13 cellular contexts compared by ENCODE assay signal in genomic region chr12:92398565-92399309, GRCh38.
DNase-seq lines count a peak whose midpoint lies in the region; ATAC-seq, FAIRE-seq and TF ChIP-seq lines count a peak whose summit lies in the region.
"Had no signal": no experiment of that assay in that cellular context is flagged by ENCODE, and none has a peak within 500 bp of the region (broad histone marks: within the 10 kb centered on the region; RNA-seq: fewer than 3 reads in every experiment).

No MANE protein-coding gene starts in this region.

- H3K4me3 ChIP-seq in K562: no peak overlapping the region
- H3K4me3 ChIP-seq: coronary artery had no signal

- H3K27ac ChIP-seq in K562 (ENCODE audit: extremely low read depth, low read depth, low read length): no peak overlapping the region
- H3K27ac ChIP-seq: C4-2B, coronary artery, parathyroid adenoma had no signal

- DNase-seq in ELF-1 (ENCODE audit: low read depth, low spot score): peak; percentile 3
- no peak for DNase-seq in K562 (ENCODE audit: extremely low read depth in 1 of 4, low spot score in 3 of 4)
- no peak for DNase-seq in natural killer cell treated with Interleukin-12 subunit alpha and Interleukin-12 subunit beta and Interleukin-15 and Interleukin-18, amount 100 ng/mL, for 72 hours (ENCODE audit: low spot score)
- DNase-seq in amniotic stem cell (lab: John Stamatoyannopoulos, UW): no peak
- DNase-seq in NCI-H446 treated with DMSO at 0.1 percent for 48 hours (lab: John Stamatoyannopoulos, UW): no peak
- DNase-seq: NCI-H187, SHP77 treated with DMSO at 0.1 percent for 48 hours had no signal

- WGBS in K562 (ENCODE audit: insufficient coverage, low coverage, missing lambda C conversion rate): 40% methylated on average over 8 of the region's 8 CpGs

- no TSS peak for BruUV-seq in K562 (replicated peaks; lab: Mats Ljungman, UMichigan)

- no peak for TF ChIP-seq POLR2A in K562 (conservative IDR thresholded peaks at IDR 0.05)

- CTCF ChIA-PET in K562 (lab: Yijun Ruan, JAX; ENCODE audit: low intra/inter-chr PET ratio): no interaction called here

- H3K27ac Mint-ChIP-seq in natural killer cell treated with Interleukin-12 subunit alpha and Interleukin-12 subunit beta and Interleukin-15 and Interleukin-18, amount 100 ng/mL, for 72 hours: peak overlapping the region; percentile 84 to 97

- H4K20me1 ChIP-seq in K562 (replicated peaks; ENCODE audit: control insufficient read depth, insufficient read depth, low read length): no peaks in the 10 kb centered on the region

- no peaks in the 10 kb centered on the region for H3K36me3 ChIP-seq in K562 (ENCODE audit: control insufficient read depth, insufficient read depth, low read length)

- peak; percentile 44 for ATAC-seq in HG03442 (IDR thresholded peaks at IDR 0.05; ENCODE audit: unreplicated experiment)
- 0 out of 3 replicates have a peak, but pooled peaks have one; percentile 25 for ATAC-seq in K562
- peak; percentile 61 to 71 for ATAC-seq in natural killer cell treated with Interleukin-12 subunit alpha and Interleukin-12 subunit beta and Interleukin-15 and Interleukin-18, amount 100 ng/mL, for 72 hours
- ATAC-seq in GM21381 (IDR thresholded peaks at IDR 0.05; ENCODE audit: unreplicated experiment): no peak
- ATAC-seq in esophagus mucosa: no peak

- H3K79me2 ChIP-seq in K562 (ENCODE audit: control insufficient read depth, insufficient read depth, low read length): no peaks in the 10 kb centered on the region
- H3K79me2 ChIP-seq: parathyroid adenoma had no signal

- peaks cover 0 to 31% of the 10 kb centered on the region in 2 experiments; a peak in 4 of 5 replicates for H3K4me1 ChIP-seq in K562 (replicated peaks in 1 of 2; ENCODE audit: control insufficient read depth in 2 of 2, insufficient read depth in 2 of 2, low read length in 2 of 2)

- H3K27me3 Mint-ChIP-seq in natural killer cell treated with Interleukin-12 subunit alpha and Interleukin-12 subunit beta and Interleukin-15 and Interleukin-18, amount 100 ng/mL, for 72 hours: no peaks in the 10 kb centered on the region

- H3K36me3 Mint-ChIP-seq in natural killer cell treated with Interleukin-12 subunit alpha and Interleukin-12 subunit beta and Interleukin-15 and Interleukin-18, amount 100 ng/mL, for 72 hours: peaks cover 12% of the 10 kb centered on the region

- TF ChIP-seq RAD21 in K562 (CRISPR knock-in tag; conservative IDR thresholded peaks at IDR 0.05 in 1 of 2, IDR thresholded peaks at IDR 0.05 in 1 of 2): no peak

- POLR2A ChIA-PET in K562 (lab: Yijun Ruan, JAX): interaction anchor here (0.8 to 1.9 kb wide), 3 partner anchors 10 to 253 kb away, joined by 3 to 4 read pairs (median 4); partner anchors contain the start of gene BTG1

- FAIRE-seq in K562 (lab: Jason Lieb, UNC): no peak

- peaks cover 70 to 72% of the 10 kb centered on the region in 2 donors for H3K4me1 Mint-ChIP-seq in natural killer cell treated with Interleukin-12 subunit alpha and Interleukin-12 subunit beta and Interleukin-15 and Interleukin-18, amount 100 ng/mL, for 72 hours (ENCODE audit: low read depth in 2 of 2)

- TF ChIP-seq EP300 in K562 (IDR thresholded peaks at IDR 0.05; ENCODE audit: low read length): peak; percentile 36; the same call in 1 of the 2 replicates

- peaks cover 6% of the 10 kb centered on the region for H3K9me3 ChIP-seq in K562 (replicated peaks; ENCODE audit: control insufficient read depth, insufficient read depth, low read depth, low read length)

- no peaks in the 10 kb centered on the region for H3K27me3 ChIP-seq in K562 (ENCODE audit: control insufficient read depth in 2 of 2, insufficient read depth in 2 of 2, low read length in 2 of 2)

- in situ Hi-C loops in K562 (cut with MboI): no loop called here

- no peak overlapping the region; the same call in 1 of the 2 replicates for H2AFZ ChIP-seq in K562 (ENCODE audit: low read depth, low read length)
- H2AFZ ChIP-seq: parathyroid adenoma had no signal

- H3K9me3 Mint-ChIP-seq in natural killer cell treated with Interleukin-12 subunit alpha and Interleukin-12 subunit beta and Interleukin-15 and Interleukin-18, amount 100 ng/mL, for 72 hours: peaks cover 2% of the 10 kb centered on the region

- no peak for TF ChIP-seq CTCF in K562 (IDR thresholded peaks at IDR 0.05 in 2 of 3, conservative IDR thresholded peaks at IDR 0.05 in 1 of 3; ENCODE audit: insufficient read depth in 2 of 3, low read depth in 1 of 3, low read length in 3 of 3)

- H3K4me2 ChIP-seq in K562 (ENCODE audit: insufficient read depth, low read length): no peak overlapping the region

- intact Hi-C loops in K562 (cut with micrococcal nuclease): no loop called here

- no peaks in the 10 kb centered on the region for H3K9me1 ChIP-seq in K562 (ENCODE audit: control insufficient read depth, insufficient read depth, low read length)

- no peak overlapping the region; a peak in 1 of 4 replicates for H3K9ac ChIP-seq in K562 (ENCODE audit: insufficient read depth in 1 of 2, low read depth in 2 of 2, low read length in 2 of 2)
- H3K9ac ChIP-seq: parathyroid adenoma had no signal

- peak overlapping the region; percentile 50 for H3K4me3 Mint-ChIP-seq in natural killer cell treated with Interleukin-12 subunit alpha and Interleukin-12 subunit beta and Interleukin-15 and Interleukin-18, amount 100 ng/mL, for 72 hours

TF ChIP-seq in K562, 482 proteins besides CTCF, POLR2A, EP300 and RAD21 (continues in another document):
- TF ChIP-seq KHSRP (IDR thresholded peaks at IDR 0.05): no peak
- TF ChIP-seq PURB (CRISPR knock-in tag; IDR thresholded peaks at IDR 0.05; ENCODE audit: low read depth): no peak
- peak; percentile 62; the same call in 1 of the 2 replicates for TF ChIP-seq TEAD4 (IDR thresholded peaks at IDR 0.05; ENCODE audit: low read length)
- TF ChIP-seq TEAD4 (CRISPR knock-in tag; IDR thresholded peaks at IDR 0.05; ENCODE audit: borderline replicate concordance): no peak
- peak; percentile 89 for TF ChIP-seq MAFG (tag; conservative IDR thresholded peaks at IDR 0.05)
- peak; percentile 93 for TF ChIP-seq CEBPB (tag; IDR thresholded peaks at IDR 0.05)
- TF ChIP-seq, protein P1, sequence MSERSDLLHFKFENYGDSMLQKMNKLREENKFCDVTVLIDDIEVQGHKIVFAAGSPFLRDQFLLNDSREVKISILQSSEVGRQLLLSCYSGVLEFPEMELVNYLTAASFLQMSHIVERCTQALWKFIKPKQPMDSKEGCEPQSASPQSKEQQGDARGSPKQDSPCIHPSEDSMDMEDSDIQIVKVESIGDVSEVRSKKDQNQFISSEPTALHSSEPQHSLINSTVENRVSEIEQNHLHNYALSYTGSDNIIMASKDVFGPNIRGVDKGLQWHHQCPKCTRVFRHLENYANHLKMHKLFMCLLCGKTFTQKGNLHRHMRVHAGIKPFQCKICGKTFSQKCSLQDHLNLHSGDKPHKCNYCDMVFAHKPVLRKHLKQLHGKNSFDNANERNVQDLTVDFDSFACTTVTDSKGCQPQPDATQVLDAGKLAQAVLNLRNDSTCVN (CRISPR knock-in tag; IDR thresholded peaks at IDR 0.05): no peak
- TF ChIP-seq ARID1B (IDR thresholded peaks at IDR 0.05): peak; percentile 36
- peak; percentile 74; the same call in 1 of the 2 replicates for TF ChIP-seq ZNF766 (CRISPR knock-in tag; conservative IDR thresholded peaks at IDR 0.05)
- 0 out of 2 replicates have a peak, but pooled peaks have one; percentile 6 for TF ChIP-seq TAL1 (IDR thresholded peaks at IDR 0.05)
- TF ChIP-seq NFE2 (IDR thresholded peaks at IDR 0.05; ENCODE audit: low read depth): peak; percentile 48; the same call in 1 of the 2 replicates
- TF ChIP-seq, protein P2, sequence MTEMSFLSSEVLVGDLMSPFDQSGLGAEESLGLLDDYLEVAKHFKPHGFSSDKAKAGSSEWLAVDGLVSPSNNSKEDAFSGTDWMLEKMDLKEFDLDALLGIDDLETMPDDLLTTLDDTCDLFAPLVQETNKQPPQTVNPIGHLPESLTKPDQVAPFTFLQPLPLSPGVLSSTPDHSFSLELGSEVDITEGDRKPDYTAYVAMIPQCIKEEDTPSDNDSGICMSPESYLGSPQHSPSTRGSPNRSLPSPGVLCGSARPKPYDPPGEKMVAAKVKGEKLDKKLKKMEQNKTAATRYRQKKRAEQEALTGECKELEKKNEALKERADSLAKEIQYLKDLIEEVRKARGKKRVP (CRISPR knock-in tag; IDR thresholded peaks at IDR 0.05): no peak
- peak in 1 of 2 experiments; percentile 54; a peak in 1 of 4 replicates for TF ChIP-seq RCOR1 (IDR thresholded peaks at IDR 0.05; ENCODE audit: borderline replicate concordance in 1 of 2, low read depth in 2 of 2, low read length in 2 of 2)
- TF ChIP-seq ZFP1 (CRISPR knock-in tag; IDR thresholded peaks at IDR 0.05): no peak
- 0 out of 2 replicates have a peak, but pooled peaks have one; percentile 6 for TF ChIP-seq SOX6 (IDR thresholded peaks at IDR 0.05)
- peak; percentile 41; the same call in 1 of the 2 replicates for TF ChIP-seq C11orf30 (IDR thresholded peaks at IDR 0.05; ENCODE audit: low read depth)
- TF ChIP-seq, protein P3, sequence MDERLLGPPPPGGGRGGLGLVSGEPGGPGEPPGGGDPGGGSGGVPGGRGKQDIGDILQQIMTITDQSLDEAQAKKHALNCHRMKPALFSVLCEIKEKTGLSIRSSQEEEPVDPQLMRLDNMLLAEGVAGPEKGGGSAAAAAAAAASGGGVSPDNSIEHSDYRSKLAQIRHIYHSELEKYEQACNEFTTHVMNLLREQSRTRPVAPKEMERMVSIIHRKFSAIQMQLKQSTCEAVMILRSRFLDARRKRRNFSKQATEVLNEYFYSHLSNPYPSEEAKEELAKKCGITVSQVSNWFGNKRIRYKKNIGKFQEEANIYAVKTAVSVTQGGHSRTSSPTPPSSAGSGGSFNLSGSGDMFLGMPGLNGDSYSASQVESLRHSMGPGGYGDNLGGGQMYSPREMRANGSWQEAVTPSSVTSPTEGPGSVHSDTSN (CRISPR knock-in tag; IDR thresholded peaks at IDR 0.05; ENCODE audit: low read depth): no peak
- TF ChIP-seq, protein P3 (tag; conservative IDR thresholded peaks at IDR 0.05; ENCODE audit: low read depth): peak; percentile 78
- 0 out of 2 replicates have a peak, but pooled peaks have one; percentile 4 for TF ChIP-seq MAFK (IDR thresholded peaks at IDR 0.05; ENCODE audit: low read length)
- no peak for TF ChIP-seq KDM5B (IDR thresholded peaks at IDR 0.05; ENCODE audit: insufficient replicate concordance, low read depth, low read length)
- TF ChIP-seq SRF (CRISPR knock-in tag; IDR thresholded peaks at IDR 0.05): no peak

Comparison
In these comparisons a context has a peak if more than half of its experiments do, and no peak if none do; other contexts are left out.
1. ATAC-seq: peak in HG03442 (single experiment), K562 (single experiment) and natural killer cell treated with Interleukin-12 subunit alpha and Interleukin-12 subunit beta and Interleukin-15 and Interleukin-18, amount 100 ng/mL, for 72 hours (2 of 2); none in GM21381 (single experiment) and esophagus mucosa (single experiment).